Comparison of ENCODE assay signal across 10 cellular contexts in genomic region chr11:27204527-27204926, GRCh38.
A peak's percentile ranks its signal among the peaks of the same experiment; 100 is the strongest.
DNase-seq lines count a peak whose midpoint lies in the region; ATAC-seq, FAIRE-seq and TF ChIP-seq lines count a peak whose summit lies in the region.
"Had no signal": no experiment of that assay in that cellular context is flagged by ENCODE, and none has a peak within 500 bp of the region (broad histone marks: within the 10 kb centered on the region; RNA-seq: fewer than 3 reads in every experiment).

No MANE protein-coding gene starts in this region.

- no peak for TF ChIP-seq RAD21 in HepG2 (CRISPR knock-in tag; IDR thresholded peaks at IDR 0.05)

- H3K4me3 Mint-ChIP-seq in stimulated activated naive B cell treated with anti-CD40 and anti-IgM and Interleukin-4, amounts not matched to agents 10 μg/mL and 1 μg/mL and 100 μg/mL, for 72 hours, result no peak overlapping the region
- H3K4me3 Mint-ChIP-seq in natural killer cell treated with Interleukin-12 subunit alpha and Interleukin-12 subunit beta and Interleukin-15 and Interleukin-18, amount 100 ng/mL, for 72 hours, result no peak overlapping the region
- H3K4me3 Mint-ChIP-seq: mesothelial cell of epicardium had no signal

- no peak overlapping the region for H3K4me3 ChIP-seq in Peyer's patch
- no peak overlapping the region for H3K4me3 ChIP-seq in HepG2 (replicated peaks in 1 of 3; ENCODE audit: insufficient read depth in 1 of 3, low read depth in 2 of 3, low read length in 3 of 3)
- H3K4me3 ChIP-seq in suprapubic skin, result no peak overlapping the region

- H3K4me2 ChIP-seq in HepG2 (ENCODE audit: low read depth, low read length), result no peak overlapping the region

- ATAC-seq in HG02642 (IDR thresholded peaks at IDR 0.05; ENCODE audit: poor library complexity, unreplicated experiment) (peak; percentile 46), HepG2 (peak; percentile 44; the same call in 2 of the 3 replicates)
- no peak for ATAC-seq in stimulated activated naive B cell treated with anti-CD40 and anti-IgM and Interleukin-4, amounts not matched to agents 10 μg/mL and 1 μg/mL and 100 μg/mL, for 72 hours (replicated peaks)
- ATAC-seq in natural killer cell treated with Interleukin-12 subunit alpha and Interleukin-12 subunit beta and Interleukin-15 and Interleukin-18, amount 100 ng/mL, for 72 hours, result no peak

- TF ChIP-seq POLR2A in Peyer's patch (IDR thresholded peaks at IDR 0.05), result no peak
- TF ChIP-seq POLR2A in HepG2 (IDR thresholded peaks at IDR 0.05; ENCODE audit: insufficient read depth in 1 of 2, low read depth in 2 of 2, low read length in 2 of 2), result no peak
- no peak for TF ChIP-seq POLR2A in suprapubic skin (IDR thresholded peaks at IDR 0.05)

- H3K27ac ChIP-seq in Peyer's patch (no peak overlapping the region), HepG2 (ENCODE audit: extremely low read length, insufficient read depth, low read length) (no peak overlapping the region), suprapubic skin (no peak overlapping the region)

- H3K4me1 ChIP-seq in Peyer's patch (peaks cover 0 to 42% (median 8%) of the 10 kb centered on the region in 4 donors), HepG2 (ENCODE audit: insufficient read depth, low read length) (peaks cover 53% of the 10 kb centered on the region), suprapubic skin (peaks cover 29% of the 10 kb centered on the region)

- intact Hi-C loops in HepG2 (cut with micrococcal nuclease; ENCODE audit: unreplicated experiment), result loop anchor here (2.0 to 5.0 kb wide), 4 partner anchors 92 to 282 kb away; partner anchors contain the start of gene CCDC34

- WGBS in HepG2 (ENCODE audit: low lambda C conversion rate), result 17% methylated on average over 3 of the region's 3 CpGs
- 66% methylated on average over 3 of the region's 3 CpGs for WGBS in suprapubic skin

- H3K9ac ChIP-seq in HepG2 (ENCODE audit: insufficient read depth, low read depth, low read length), result no peak overlapping the region

- TF ChIP-seq EP300 in HepG2 (IDR thresholded peaks at IDR 0.05; ENCODE audit: low read depth in 2 of 2, low read length in 2 of 2) (no peak), HepG2 (CRISPR knock-in tag; IDR thresholded peaks at IDR 0.05; ENCODE audit: borderline replicate concordance) (no peak), suprapubic skin (IDR thresholded peaks at IDR 0.05) (no peak)

- H3K36me3 Mint-ChIP-seq in stimulated activated naive B cell treated with anti-CD40 and anti-IgM and Interleukin-4, amounts not matched to agents 10 μg/mL and 1 μg/mL and 100 μg/mL, for 72 hours, result no peaks in the 10 kb centered on the region
- no peaks in the 10 kb centered on the region for H3K36me3 Mint-ChIP-seq in natural killer cell treated with Interleukin-12 subunit alpha and Interleukin-12 subunit beta and Interleukin-15 and Interleukin-18, amount 100 ng/mL, for 72 hours

- no peaks in the 10 kb centered on the region for H4K20me1 ChIP-seq in HepG2 (ENCODE audit: insufficient read depth, low read length)

- no peak overlapping the region for H3K27ac Mint-ChIP-seq in stimulated activated naive B cell treated with anti-CD40 and anti-IgM and Interleukin-4, amounts not matched to agents 10 μg/mL and 1 μg/mL and 100 μg/mL, for 72 hours
- H3K27ac Mint-ChIP-seq in natural killer cell treated with Interleukin-12 subunit alpha and Interleukin-12 subunit beta and Interleukin-15 and Interleukin-18, amount 100 ng/mL, for 72 hours, result no peak overlapping the region

- H3K4me1 Mint-ChIP-seq in stimulated activated naive B cell treated with anti-CD40 and anti-IgM and Interleukin-4, amounts not matched to agents 10 μg/mL and 1 μg/mL and 100 μg/mL, for 72 hours, result peaks cover 0 to 1% of the 10 kb centered on the region in 2 donors
- no peaks in the 10 kb centered on the region for H3K4me1 Mint-ChIP-seq in natural killer cell treated with Interleukin-12 subunit alpha and Interleukin-12 subunit beta and Interleukin-15 and Interleukin-18, amount 100 ng/mL, for 72 hours (ENCODE audit: low read depth in 2 of 2)

- no peak overlapping the region for H2AFZ ChIP-seq in HepG2 (ENCODE audit: low read length)

- H3K27me3 Mint-ChIP-seq in stimulated activated naive B cell treated with anti-CD40 and anti-IgM and Interleukin-4, amounts not matched to agents 10 μg/mL and 1 μg/mL and 100 μg/mL, for 72 hours, result peaks cover 0 to 7% of the 10 kb centered on the region in 2 donors
- no peaks in the 10 kb centered on the region for H3K27me3 Mint-ChIP-seq in natural killer cell treated with Interleukin-12 subunit alpha and Interleukin-12 subunit beta and Interleukin-15 and Interleukin-18, amount 100 ng/mL, for 72 hours

- BruUV-seq in HepG2 (replicated peaks; lab: Mats Ljungman, UMichigan), result no TSS peak

- H3K9me3 Mint-ChIP-seq in stimulated activated naive B cell treated with anti-CD40 and anti-IgM and Interleukin-4, amounts not matched to agents 10 μg/mL and 1 μg/mL and 100 μg/mL, for 72 hours, result peaks cover 0 to 3% of the 10 kb centered on the region in 2 donors
- peaks cover 8% of the 10 kb centered on the region for H3K9me3 Mint-ChIP-seq in natural killer cell treated with Interleukin-12 subunit alpha and Interleukin-12 subunit beta and Interleukin-15 and Interleukin-18, amount 100 ng/mL, for 72 hours

- DNase-seq in GM13976 (ENCODE audit: low spot score), result no peak
- DNase-seq in Peyer's patch, result peak in 1 of 3 donors; percentile 58
- peak; percentile 27 for DNase-seq in HepG2 (ENCODE audit: low spot score)
- no peak for DNase-seq in suprapubic skin (ENCODE audit: low spot score in 2 of 2)
- no peak for DNase-seq in stimulated activated naive B cell treated with anti-CD40 and anti-IgM and Interleukin-4, amounts not matched to agents 10 μg/mL and 1 μg/mL and 100 μg/mL, for 72 hours
- DNase-seq in activated CD8-positive, alpha-beta memory T cell treated with anti-CD3 and anti-CD28 coated beads, Interleukin-2, amount 50 U/mL, for 48 hours, result no peak
- DNase-seq in natural killer cell treated with Interleukin-12 subunit alpha and Interleukin-12 subunit beta and Interleukin-15 and Interleukin-18, amount 100 ng/mL, for 72 hours (ENCODE audit: low spot score), result no peak

- TF ChIP-seq CTCF in GM13976 (IDR thresholded peaks at IDR 0.05; ENCODE audit: borderline replicate concordance, control extremely low read depth, extremely low read depth, insufficient read depth, missing control alignments) (peak; percentile 26), Peyer's patch (IDR thresholded peaks at IDR 0.05) (peak in 4 of 6 experiments; percentile 25 to 52 (median 32)), HepG2 (CRISPR knock-in tag; IDR thresholded peaks at IDR 0.05) (peak; percentile 77), suprapubic skin (IDR thresholded peaks at IDR 0.05) (no peak)

- POLR2A ChIA-PET in HepG2 (lab: Yijun Ruan, JAX), result no interaction called here

- no peaks in the 10 kb centered on the region for H3K79me2 ChIP-seq in HepG2 (ENCODE audit: insufficient read depth, low read length)

- H3K36me3 ChIP-seq in Peyer's patch, result no peaks in the 10 kb centered on the region
- H3K36me3 ChIP-seq in HepG2 (replicated peaks in 1 of 2; ENCODE audit: control insufficient read depth in 1 of 2, insufficient read depth in 2 of 2, low read length in 2 of 2), result no peaks in the 10 kb centered on the region
- no peaks in the 10 kb centered on the region for H3K36me3 ChIP-seq in suprapubic skin

- in situ Hi-C loops in GM13976 (cut with MboI; ENCODE audit: low sequenced_read_pairs, unreplicated experiment) (no loop called here), HepG2 (cut with HindIII; ENCODE audit: extremely low pct_ligation_motif_present, low pct_unique_long_range_greater_than_20kb) (loop anchor here (5.0 kb wide), 1 partner anchor 88 kb away; no protein-coding TSS in a partner anchor)

- CTCF ChIA-PET in HepG2 (lab: Yijun Ruan, JAX; ENCODE audit: low intra/inter-chr PET ratio, low total read pairs), result interaction anchor here (1.1 kb wide), 1 partner anchor 92 kb away, joined by 3 read pairs; no protein-coding TSS in a partner anchor

- H3K9me3 ChIP-seq in Peyer's patch, result no peaks in the 10 kb centered on the region
- H3K9me3 ChIP-seq in HepG2 (ENCODE audit: low read length), result no peaks in the 10 kb centered on the region
- no peaks in the 10 kb centered on the region for H3K9me3 ChIP-seq in suprapubic skin

- H3K27me3 ChIP-seq in Peyer's patch (no peaks in the 10 kb centered on the region), HepG2 (ENCODE audit: control insufficient read depth in 1 of 2, insufficient read depth in 2 of 2, low read length in 2 of 2) (no peaks in the 10 kb centered on the region), suprapubic skin (no peaks in the 10 kb centered on the region)

- FAIRE-seq in HepG2 (lab: Jason Lieb, UNC), result no peak
- FAIRE-seq: TTC549 had no signal

TF ChIP-seq in HepG2, 621 proteins besides CTCF, POLR2A, EP300 and RAD21 (continues in another document):
- peak; percentile 74 for TF ChIP-seq STAG1 (CRISPR knock-in tag; IDR thresholded peaks at IDR 0.05)
- no peak for TF ChIP-seq SMARCC2 (IDR thresholded peaks at IDR 0.05)
- no peak for TF ChIP-seq GMEB2 (CRISPR knock-in tag; IDR thresholded peaks at IDR 0.05; ENCODE audit: low read depth)

Comparison
In these comparisons a context has a peak if more than half of its experiments do, and no peak if none do; other contexts are left out.
1. CTCF ChIP-seq: peak in GM13976 (single experiment), Peyer's patch (4 of 6) and HepG2 (single experiment); none in suprapubic skin (0 of 2).
2. ATAC-seq: peak in HG02642 (single experiment) and HepG2 (single experiment); none in stimulated activated naive B cell treated with anti-CD40 and anti-IgM and Interleukin-4, amounts not matched to agents 10 μg/mL and 1 μg/mL and 100 μg/mL, for 72 hours (0 of 2) and natural killer cell treated with Interleukin-12 subunit alpha and Interleukin-12 subunit beta and Interleukin-15 and Interleukin-18, amount 100 ng/mL, for 72 hours (0 of 2).